In the genomic region with DNA sequence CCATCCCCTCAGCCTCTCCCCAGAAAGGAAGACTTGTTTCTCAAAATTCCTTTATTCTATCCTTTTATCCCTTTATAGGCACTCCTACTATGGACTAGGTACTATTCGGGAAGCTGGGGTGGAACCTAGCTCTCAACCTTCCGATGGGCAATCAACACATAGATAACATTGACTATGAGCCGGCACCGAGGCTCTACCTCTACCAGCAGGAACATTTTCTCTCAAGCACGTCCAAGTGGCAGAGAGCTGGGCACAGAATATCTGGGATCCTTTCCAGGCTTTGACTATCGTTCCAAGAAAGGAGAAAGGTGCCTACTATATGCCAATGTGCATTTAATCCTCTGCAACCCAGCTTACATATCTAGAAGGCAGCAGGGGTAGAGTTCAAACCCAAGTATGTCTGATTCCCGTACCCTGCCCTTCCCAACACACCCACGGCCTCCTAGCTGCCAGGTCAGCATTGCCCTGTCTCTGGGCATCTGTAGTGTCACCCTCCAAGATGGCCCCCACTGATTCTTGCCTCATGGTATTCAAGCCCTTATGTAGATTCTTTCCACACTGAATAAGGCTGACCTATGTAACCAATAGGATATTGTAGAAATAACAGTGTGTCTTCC, we compare ENCODE assay signal across 17 cellular contexts. TPM values are rescaled to one million over a fixed set of nuclear protein-coding genes. Genes with fewer than 3 reads are reported as not detected.
DNase-seq lines count a peak whose midpoint lies in the region; ATAC-seq and TF ChIP-seq lines count a peak whose summit lies in the region.
"Had no signal": no experiment of that assay in that cellular context is flagged by ENCODE, and none has a peak within 500 bp of the region (broad histone marks: within the 10 kb centered on the region; RNA-seq: fewer than 3 reads in every experiment).

No MANE protein-coding gene starts in this region.

- intact Hi-C loops in cardiac septum (cut with DNase I) = no loop called here

- H3K36me3 ChIP-seq in SK-N-MC (ENCODE audit: insufficient read depth, low read length) (peaks cover 88% of the 10 kb centered on the region), suprapubic skin (peaks cover 5% of the 10 kb centered on the region)

- H3K9me3 ChIP-seq in SK-N-MC (ENCODE audit: low read depth, low read length) (peaks cover 8% of the 10 kb centered on the region; the same call in 1 of the 2 replicates), suprapubic skin (no peaks in the 10 kb centered on the region)

- TF ChIP-seq EP300 in suprapubic skin (IDR thresholded peaks at IDR 0.05) = no peak

- peaks cover 20% of the 10 kb centered on the region for H3K36me3 Mint-ChIP-seq in nephron (ENCODE audit: low read depth)
- no peaks in the 10 kb centered on the region for H3K36me3 Mint-ChIP-seq in stimulated activated effector memory CD8-positive, alpha-beta T cell treated with anti-CD3 and anti-CD28 coated beads, Interleukin-12 subunit alpha, Interleukin-12 subunit beta, amount 100 ng/mL, for 72 hours
- H3K36me3 Mint-ChIP-seq: CD4-positive, alpha-beta memory T cell had no signal

- H3K27ac Mint-ChIP-seq in nephron = peak overlapping the region in 2 of 3 experiments; percentile 78 to 93
- no peak overlapping the region for H3K27ac Mint-ChIP-seq in stimulated activated effector memory CD8-positive, alpha-beta T cell treated with anti-CD3 and anti-CD28 coated beads, Interleukin-12 subunit alpha, Interleukin-12 subunit beta, amount 100 ng/mL, for 72 hours
- H3K27ac Mint-ChIP-seq: CD4-positive, alpha-beta memory T cell had no signal

- WGBS in suprapubic skin = 48% methylated on average over 8 of the region's 8 CpGs

- no peaks in the 10 kb centered on the region for H3K27me3 ChIP-seq in suprapubic skin

- H3K4me1 Mint-ChIP-seq in nephron = peaks cover 7% of the 10 kb centered on the region
- peaks cover 6% of the 10 kb centered on the region for H3K4me1 Mint-ChIP-seq in stimulated activated effector memory CD8-positive, alpha-beta T cell treated with anti-CD3 and anti-CD28 coated beads, Interleukin-12 subunit alpha, Interleukin-12 subunit beta, amount 100 ng/mL, for 72 hours

- DNase-seq in SK-N-MC (ENCODE audit: low read depth, low spot score) (no peak), cardiac septum (ENCODE audit: low spot score) (peak; percentile 62), suprapubic skin (ENCODE audit: low spot score in 2 of 2) (peak; percentile 32 to 64), retina (no peak)
- no peak for DNase-seq in stimulated activated effector memory CD8-positive, alpha-beta T cell treated with anti-CD3 and anti-CD28 coated beads, Interleukin-12 subunit alpha, Interleukin-12 subunit beta, amount 100 ng/mL, for 72 hours (ENCODE audit: low spot score in 2 of 2)
- DNase-seq: AML-193; CD4-positive, alpha-beta memory T cell; EL; GOT3; KBM-7; NCI-H146; NCI-H2081 treated with DMSO at 0.1 percent for 48 hours; NCI-H524; RPMI8226 had no signal

- TF ChIP-seq POLR2A in suprapubic skin (IDR thresholded peaks at IDR 0.05) = no peak

- TF ChIP-seq CTCF in nephron (IDR thresholded peaks at IDR 0.05; ENCODE audit: unreplicated experiment in 3 of 3) = no peak
- no peak for TF ChIP-seq CTCF in suprapubic skin (IDR thresholded peaks at IDR 0.05)

- H3K27me3 Mint-ChIP-seq in nephron (ENCODE audit: low read depth) = peaks cover 3% of the 10 kb centered on the region

- H3K4me3 ChIP-seq in SK-N-MC = no peak overlapping the region
- no peak overlapping the region for H3K4me3 ChIP-seq in suprapubic skin

- H3K27ac ChIP-seq in SK-N-MC = 0 out of 2 replicates have a peak overlapping the region, but pooled peaks have one; percentile 31
- H3K27ac ChIP-seq in suprapubic skin = no peak overlapping the region

- no peaks in the 10 kb centered on the region for H3K9me3 Mint-ChIP-seq in nephron
- no peaks in the 10 kb centered on the region for H3K9me3 Mint-ChIP-seq in stimulated activated effector memory CD8-positive, alpha-beta T cell treated with anti-CD3 and anti-CD28 coated beads, Interleukin-12 subunit alpha, Interleukin-12 subunit beta, amount 100 ng/mL, for 72 hours

- ATAC-seq in GM18861 (IDR thresholded peaks at IDR 0.05; ENCODE audit: unreplicated experiment) = no peak
- no peak for ATAC-seq in stimulated activated effector memory CD8-positive, alpha-beta T cell treated with anti-CD3 and anti-CD28 coated beads, Interleukin-12 subunit alpha, Interleukin-12 subunit beta, amount 100 ng/mL, for 72 hours

- peaks cover 37% of the 10 kb centered on the region for H3K4me1 ChIP-seq in suprapubic skin

- no peak overlapping the region for H3K9ac ChIP-seq in SK-N-MC (ENCODE audit: insufficient read length)

- no peak overlapping the region for H3K4me3 Mint-ChIP-seq in nephron
- H3K4me3 Mint-ChIP-seq in stimulated activated effector memory CD8-positive, alpha-beta T cell treated with anti-CD3 and anti-CD28 coated beads, Interleukin-12 subunit alpha, Interleukin-12 subunit beta, amount 100 ng/mL, for 72 hours = no peak overlapping the region
- H3K4me3 Mint-ChIP-seq: CD4-positive, alpha-beta memory T cell had no signal

RNA-seq across cellular contexts. Expression of gene TNS1, which starts 28.3 kb away (rescaled TPM):
- total RNA-seq in cardiac septum (870 TPM), suprapubic skin (100 to 1,000 TPM in 2 of 4 donors, 10 to 100 TPM in 2; 64.1 to 145 (median 99.5) TPM)
- total RNA-seq: OCI-LY7 had no signal

Comparison
In these comparisons a context has a peak if more than half of its experiments do, and no peak if none do; other contexts are left out.
1. DNase-seq: peak in cardiac septum (single experiment) and suprapubic skin (2 of 2); none in SK-N-MC (single experiment), retina (single experiment) and stimulated activated effector memory CD8-positive, alpha-beta T cell treated with anti-CD3 and anti-CD28 coated beads, Interleukin-12 subunit alpha, Interleukin-12 subunit beta, amount 100 ng/mL, for 72 hours (0 of 2).